1 cellular context compared by ENCODE assay signal in the genomic region with DNA sequence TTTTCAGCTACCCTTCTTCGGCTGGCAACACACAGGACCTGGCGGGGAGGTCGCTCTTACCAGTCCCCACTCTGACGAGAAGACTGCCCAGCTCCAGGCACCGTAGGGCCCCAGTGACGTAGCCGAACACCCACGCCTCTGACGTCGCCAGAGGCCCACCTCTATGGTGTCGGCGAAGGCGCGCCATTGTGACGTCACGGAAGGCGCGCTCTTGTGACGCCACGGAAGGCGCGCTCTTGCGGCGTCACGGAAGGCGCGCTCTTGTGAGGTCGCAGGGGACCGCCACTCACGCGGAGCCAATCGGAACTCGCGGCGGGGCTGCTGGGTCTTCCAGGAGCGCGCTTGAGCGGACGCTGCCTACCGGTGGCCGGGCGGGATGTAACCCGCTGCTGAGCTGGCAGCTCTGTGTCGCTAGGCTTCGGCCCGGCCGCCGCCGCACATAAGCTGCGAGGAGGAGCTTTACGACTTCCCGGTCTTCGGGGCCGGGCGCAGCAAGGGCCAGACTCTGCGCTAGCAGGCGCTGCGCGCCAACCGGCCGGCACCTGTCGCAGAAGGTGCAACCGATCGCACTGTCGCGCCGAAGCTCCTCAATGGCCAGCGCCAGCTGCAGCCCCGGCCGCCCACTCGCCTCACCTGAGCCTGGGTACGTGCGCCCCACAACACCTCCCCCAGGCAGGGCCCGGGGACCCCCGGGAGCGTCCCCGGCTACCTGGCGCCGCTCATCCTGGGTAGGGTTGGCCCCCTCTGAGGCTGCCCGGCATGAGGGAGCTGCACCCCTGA.
TF ChIP-seq lines count a peak whose summit lies in the region.
"Not testable (repeated sequence)": the region's sequence is repeated elsewhere in the genome, so short reads cannot be mapped to it uniquely, and the experiment has no call there.

No MANE protein-coding gene starts in this region.

TF ChIP-seq in K562, 482 proteins besides CTCF, POLR2A, EP300 and RAD21 (continued from another document and continues in another):
- TF ChIP-seq, protein P1, sequence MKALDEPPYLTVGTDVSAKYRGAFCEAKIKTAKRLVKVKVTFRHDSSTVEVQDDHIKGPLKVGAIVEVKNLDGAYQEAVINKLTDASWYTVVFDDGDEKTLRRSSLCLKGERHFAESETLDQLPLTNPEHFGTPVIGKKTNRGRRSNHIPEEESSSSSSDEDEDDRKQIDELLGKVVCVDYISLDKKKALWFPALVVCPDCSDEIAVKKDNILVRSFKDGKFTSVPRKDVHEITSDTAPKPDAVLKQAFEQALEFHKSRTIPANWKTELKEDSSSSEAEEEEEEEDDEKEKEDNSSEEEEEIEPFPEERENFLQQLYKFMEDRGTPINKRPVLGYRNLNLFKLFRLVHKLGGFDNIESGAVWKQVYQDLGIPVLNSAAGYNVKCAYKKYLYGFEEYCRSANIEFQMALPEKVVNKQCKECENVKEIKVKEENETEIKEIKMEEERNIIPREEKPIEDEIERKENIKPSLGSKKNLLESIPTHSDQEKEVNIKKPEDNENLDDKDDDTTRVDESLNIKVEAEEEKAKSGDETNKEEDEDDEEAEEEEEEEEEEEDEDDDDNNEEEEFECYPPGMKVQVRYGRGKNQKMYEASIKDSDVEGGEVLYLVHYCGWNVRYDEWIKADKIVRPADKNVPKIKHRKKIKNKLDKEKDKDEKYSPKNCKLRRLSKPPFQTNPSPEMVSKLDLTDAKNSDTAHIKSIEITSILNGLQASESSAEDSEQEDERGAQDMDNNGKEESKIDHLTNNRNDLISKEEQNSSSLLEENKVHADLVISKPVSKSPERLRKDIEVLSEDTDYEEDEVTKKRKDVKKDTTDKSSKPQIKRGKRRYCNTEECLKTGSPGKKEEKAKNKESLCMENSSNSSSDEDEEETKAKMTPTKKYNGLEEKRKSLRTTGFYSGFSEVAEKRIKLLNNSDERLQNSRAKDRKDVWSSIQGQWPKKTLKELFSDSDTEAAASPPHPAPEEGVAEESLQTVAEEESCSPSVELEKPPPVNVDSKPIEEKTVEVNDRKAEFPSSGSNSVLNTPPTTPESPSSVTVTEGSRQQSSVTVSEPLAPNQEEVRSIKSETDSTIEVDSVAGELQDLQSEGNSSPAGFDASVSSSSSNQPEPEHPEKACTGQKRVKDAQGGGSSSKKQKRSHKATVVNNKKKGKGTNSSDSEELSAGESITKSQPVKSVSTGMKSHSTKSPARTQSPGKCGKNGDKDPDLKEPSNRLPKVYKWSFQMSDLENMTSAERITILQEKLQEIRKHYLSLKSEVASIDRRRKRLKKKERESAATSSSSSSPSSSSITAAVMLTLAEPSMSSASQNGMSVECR (CRISPR knock-in tag; IDR thresholded peaks at IDR 0.05), result peak; percentile 79
- TF ChIP-seq, protein P2, sequence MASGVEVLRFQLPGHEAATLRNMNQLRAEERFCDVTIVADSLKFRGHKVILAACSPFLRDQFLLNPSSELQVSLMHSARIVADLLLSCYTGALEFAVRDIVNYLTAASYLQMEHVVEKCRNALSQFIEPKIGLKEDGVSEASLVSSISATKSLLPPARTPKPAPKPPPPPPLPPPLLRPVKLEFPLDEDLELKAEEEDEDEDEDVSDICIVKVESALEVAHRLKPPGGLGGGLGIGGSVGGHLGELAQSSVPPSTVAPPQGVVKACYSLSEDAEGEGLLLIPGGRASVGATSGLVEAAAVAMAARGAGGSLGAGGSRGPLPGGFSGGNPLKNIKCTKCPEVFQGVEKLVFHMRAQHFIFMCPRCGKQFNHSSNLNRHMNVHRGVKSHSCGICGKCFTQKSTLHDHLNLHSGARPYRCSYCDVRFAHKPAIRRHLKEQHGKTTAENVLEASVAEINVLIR (CRISPR knock-in tag; IDR thresholded peaks at IDR 0.05), result peak; percentile 100
- peak; percentile 72; the same call in 1 of the 2 replicates for TF ChIP-seq PHF8 (IDR thresholded peaks at IDR 0.05; ENCODE audit: borderline replicate concordance, low read length)
- peak in 1 of 2 experiments; percentile 24; a peak in 1 of 3 replicates for TF ChIP-seq CBX3 (IDR thresholded peaks at IDR 0.05; ENCODE audit: borderline replicate concordance in 1 of 2, low read length in 2 of 2)
- TF ChIP-seq, protein P3, sequence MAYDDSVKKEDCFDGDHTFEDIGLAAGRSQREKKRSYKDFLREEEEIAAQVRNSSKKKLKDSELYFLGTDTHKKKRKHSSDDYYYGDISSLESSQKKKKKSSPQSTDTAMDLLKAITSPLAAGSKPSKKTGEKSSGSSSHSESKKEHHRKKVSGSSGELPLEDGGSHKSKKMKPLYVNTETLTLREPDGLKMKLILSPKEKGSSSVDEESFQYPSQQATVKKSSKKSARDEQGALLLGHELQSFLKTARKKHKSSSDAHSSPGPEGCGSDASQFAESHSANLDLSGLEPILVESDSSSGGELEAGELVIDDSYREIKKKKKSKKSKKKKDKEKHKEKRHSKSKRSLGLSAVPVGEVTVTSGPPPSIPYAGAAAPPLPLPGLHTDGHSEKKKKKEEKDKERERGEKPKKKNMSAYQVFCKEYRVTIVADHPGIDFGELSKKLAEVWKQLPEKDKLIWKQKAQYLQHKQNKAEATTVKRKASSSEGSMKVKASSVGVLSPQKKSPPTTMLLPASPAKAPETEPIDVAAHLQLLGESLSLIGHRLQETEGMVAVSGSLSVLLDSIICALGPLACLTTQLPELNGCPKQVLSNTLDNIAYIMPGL (CRISPR knock-in tag; IDR thresholded peaks at IDR 0.05), result peak; percentile 95
- TF ChIP-seq, protein P4, sequence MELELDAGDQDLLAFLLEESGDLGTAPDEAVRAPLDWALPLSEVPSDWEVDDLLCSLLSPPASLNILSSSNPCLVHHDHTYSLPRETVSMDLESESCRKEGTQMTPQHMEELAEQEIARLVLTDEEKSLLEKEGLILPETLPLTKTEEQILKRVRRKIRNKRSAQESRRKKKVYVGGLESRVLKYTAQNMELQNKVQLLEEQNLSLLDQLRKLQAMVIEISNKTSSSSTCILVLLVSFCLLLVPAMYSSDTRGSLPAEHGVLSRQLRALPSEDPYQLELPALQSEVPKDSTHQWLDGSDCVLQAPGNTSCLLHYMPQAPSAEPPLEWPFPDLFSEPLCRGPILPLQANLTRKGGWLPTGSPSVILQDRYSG (tag; conservative IDR thresholded peaks at IDR 0.05; ENCODE audit: low read depth), result peak; percentile 25; the same call in 1 of the 2 replicates
- peak; percentile 36; the same call in 1 of the 2 replicates for TF ChIP-seq ZBED1 (IDR thresholded peaks at IDR 0.05)
- peak; percentile 70 for TF ChIP-seq MYC (IDR thresholded peaks at IDR 0.05; ENCODE audit: low read depth, low read length)
- TF ChIP-seq MYC (CRISPR knock-in tag; IDR thresholded peaks at IDR 0.05; ENCODE audit: borderline replicate concordance, low read depth), result not testable (repeated sequence)
- 0 out of 2 replicates have a peak, but pooled peaks have one; percentile 49 for TF ChIP-seq KLF1 (tag; IDR thresholded peaks at IDR 0.05)
- TF ChIP-seq, protein P5, sequence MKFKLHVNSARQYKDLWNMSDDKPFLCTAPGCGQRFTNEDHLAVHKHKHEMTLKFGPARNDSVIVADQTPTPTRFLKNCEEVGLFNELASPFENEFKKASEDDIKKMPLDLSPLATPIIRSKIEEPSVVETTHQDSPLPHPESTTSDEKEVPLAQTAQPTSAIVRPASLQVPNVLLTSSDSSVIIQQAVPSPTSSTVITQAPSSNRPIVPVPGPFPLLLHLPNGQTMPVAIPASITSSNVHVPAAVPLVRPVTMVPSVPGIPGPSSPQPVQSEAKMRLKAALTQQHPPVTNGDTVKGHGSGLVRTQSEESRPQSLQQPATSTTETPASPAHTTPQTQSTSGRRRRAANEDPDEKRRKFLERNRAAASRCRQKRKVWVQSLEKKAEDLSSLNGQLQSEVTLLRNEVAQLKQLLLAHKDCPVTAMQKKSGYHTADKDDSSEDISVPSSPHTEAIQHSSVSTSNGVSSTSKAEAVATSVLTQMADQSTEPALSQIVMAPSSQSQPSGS (CRISPR knock-in tag; IDR thresholded peaks at IDR 0.05), result peak; percentile 95
- TF ChIP-seq NFRKB (IDR thresholded peaks at IDR 0.05; ENCODE audit: low read depth), result peak; percentile 74; the same call in 1 of the 2 replicates
- TF ChIP-seq NR2C1 (IDR thresholded peaks at IDR 0.05), result peak; percentile 39; the same call in 1 of the 2 replicates
- peak; percentile 71 for TF ChIP-seq NR2C1 (tag; IDR thresholded peaks at IDR 0.05)
- peak; percentile 81 for TF ChIP-seq RBBP5 (IDR thresholded peaks at IDR 0.05; ENCODE audit: borderline replicate concordance, insufficient read depth, low read length, poor library complexity, severe bottlenecking)
- TF ChIP-seq C11orf30 (IDR thresholded peaks at IDR 0.05; ENCODE audit: low read depth), result peak; percentile 100
- peak; percentile 94 for TF ChIP-seq ZKSCAN1 (IDR thresholded peaks at IDR 0.05; ENCODE audit: low read depth, low read length)
- peak; percentile 56 to 61; a peak in 1 of 4 replicates for TF ChIP-seq NONO (IDR thresholded peaks at IDR 0.05; ENCODE audit: low read depth in 2 of 2, low read length in 1 of 2)
- peak; percentile 77 for TF ChIP-seq CTBP1 (IDR thresholded peaks at IDR 0.05; ENCODE audit: borderline replicate concordance)
- TF ChIP-seq, protein P6, sequence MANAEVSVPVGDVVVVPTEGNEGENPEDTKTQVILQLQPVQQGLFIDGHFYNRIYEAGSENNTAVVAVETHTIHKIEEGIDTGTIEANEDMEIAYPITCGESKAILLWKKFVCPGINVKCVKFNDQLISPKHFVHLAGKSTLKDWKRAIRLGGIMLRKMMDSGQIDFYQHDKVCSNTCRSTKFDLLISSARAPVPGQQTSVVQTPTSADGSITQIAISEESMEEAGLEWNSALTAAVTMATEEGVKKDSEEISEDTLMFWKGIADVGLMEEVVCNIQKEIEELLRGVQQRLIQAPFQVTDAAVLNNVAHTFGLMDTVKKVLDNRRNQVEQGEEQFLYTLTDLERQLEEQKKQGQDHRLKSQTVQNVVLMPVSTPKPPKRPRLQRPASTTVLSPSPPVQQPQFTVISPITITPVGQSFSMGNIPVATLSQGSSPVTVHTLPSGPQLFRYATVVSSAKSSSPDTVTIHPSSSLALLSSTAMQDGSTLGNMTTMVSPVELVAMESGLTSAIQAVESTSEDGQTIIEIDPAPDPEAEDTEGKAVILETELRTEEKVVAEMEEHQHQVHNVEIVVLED (CRISPR knock-in tag; IDR thresholded peaks at IDR 0.05), result peak; percentile 90
- TF ChIP-seq, protein P7, sequence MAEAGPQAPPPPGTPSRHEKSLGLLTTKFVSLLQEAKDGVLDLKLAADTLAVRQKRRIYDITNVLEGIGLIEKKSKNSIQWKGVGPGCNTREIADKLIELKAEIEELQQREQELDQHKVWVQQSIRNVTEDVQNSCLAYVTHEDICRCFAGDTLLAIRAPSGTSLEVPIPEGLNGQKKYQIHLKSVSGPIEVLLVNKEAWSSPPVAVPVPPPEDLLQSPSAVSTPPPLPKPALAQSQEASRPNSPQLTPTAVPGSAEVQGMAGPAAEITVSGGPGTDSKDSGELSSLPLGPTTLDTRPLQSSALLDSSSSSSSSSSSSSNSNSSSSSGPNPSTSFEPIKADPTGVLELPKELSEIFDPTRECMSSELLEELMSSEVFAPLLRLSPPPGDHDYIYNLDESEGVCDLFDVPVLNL (CRISPR knock-in tag; IDR thresholded peaks at IDR 0.05; ENCODE audit: low read depth), result peak; percentile 62; the same call in 1 of the 2 replicates
- TF ChIP-seq, protein P8, sequence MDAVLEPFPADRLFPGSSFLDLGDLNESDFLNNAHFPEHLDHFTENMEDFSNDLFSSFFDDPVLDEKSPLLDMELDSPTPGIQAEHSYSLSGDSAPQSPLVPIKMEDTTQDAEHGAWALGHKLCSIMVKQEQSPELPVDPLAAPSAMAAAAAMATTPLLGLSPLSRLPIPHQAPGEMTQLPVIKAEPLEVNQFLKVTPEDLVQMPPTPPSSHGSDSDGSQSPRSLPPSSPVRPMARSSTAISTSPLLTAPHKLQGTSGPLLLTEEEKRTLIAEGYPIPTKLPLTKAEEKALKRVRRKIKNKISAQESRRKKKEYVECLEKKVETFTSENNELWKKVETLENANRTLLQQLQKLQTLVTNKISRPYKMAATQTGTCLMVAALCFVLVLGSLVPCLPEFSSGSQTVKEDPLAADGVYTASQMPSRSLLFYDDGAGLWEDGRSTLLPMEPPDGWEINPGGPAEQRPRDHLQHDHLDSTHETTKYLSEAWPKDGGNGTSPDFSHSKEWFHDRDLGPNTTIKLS (IDR thresholded peaks at IDR 0.05; ENCODE audit: borderline replicate concordance, low read depth), result peak; percentile 95
- TF ChIP-seq DIDO1 (tag; IDR thresholded peaks at IDR 0.05; ENCODE audit: low read depth), result peak; percentile 94
- TF ChIP-seq SREBF1 (IDR thresholded peaks at IDR 0.05; ENCODE audit: borderline replicate concordance, low read depth, low read length), result 0 out of 2 replicates have a peak, but pooled peaks have one; percentile 29
- peak; percentile 11 for TF ChIP-seq CCNT2 (IDR thresholded peaks at IDR 0.05; ENCODE audit: borderline replicate concordance, extremely low read depth, insufficient read length, low read depth, low read length)
- TF ChIP-seq SP1 (CRISPR knock-in tag; IDR thresholded peaks at IDR 0.05), result peak; percentile 100
- peak; percentile 51; the same call in 1 of the 2 replicates for TF ChIP-seq POLR2AphosphoS5 (IDR thresholded peaks at IDR 0.05; ENCODE audit: control insufficient read depth, insufficient read depth, low read depth, low read length)
- TF ChIP-seq RBFOX2 (IDR thresholded peaks at IDR 0.05; ENCODE audit: low read depth, low read length), result peak; percentile 83
- TF ChIP-seq, protein P9, sequence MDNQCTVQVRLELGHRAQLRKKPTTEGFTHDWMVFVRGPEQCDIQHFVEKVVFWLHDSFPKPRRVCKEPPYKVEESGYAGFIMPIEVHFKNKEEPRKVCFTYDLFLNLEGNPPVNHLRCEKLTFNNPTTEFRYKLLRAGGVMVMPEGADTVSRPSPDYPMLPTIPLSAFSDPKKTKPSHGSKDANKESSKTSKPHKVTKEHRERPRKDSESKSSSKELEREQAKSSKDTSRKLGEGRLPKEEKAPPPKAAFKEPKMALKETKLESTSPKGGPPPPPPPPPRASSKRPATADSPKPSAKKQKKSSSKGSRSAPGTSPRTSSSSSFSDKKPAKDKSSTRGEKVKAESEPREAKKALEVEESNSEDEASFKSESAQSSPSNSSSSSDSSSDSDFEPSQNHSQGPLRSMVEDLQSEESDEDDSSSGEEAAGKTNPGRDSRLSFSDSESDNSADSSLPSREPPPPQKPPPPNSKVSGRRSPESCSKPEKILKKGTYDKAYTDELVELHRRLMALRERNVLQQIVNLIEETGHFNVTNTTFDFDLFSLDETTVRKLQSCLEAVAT (IDR thresholded peaks at IDR 0.05), result peak in 1 of 2 experiments; percentile 100; a peak in 2 of 4 replicates
- TF ChIP-seq EGR1 (conservative IDR thresholded peaks at IDR 0.05), result peak; percentile 98
- 0 out of 2 replicates have a peak, but pooled peaks have one; percentile 66 for TF ChIP-seq SMAD3 (CRISPR knock-in tag; conservative IDR thresholded peaks at IDR 0.05)
- TF ChIP-seq SRF (CRISPR knock-in tag; IDR thresholded peaks at IDR 0.05), result peak in 1 of 2 experiments; percentile 60; a peak in 1 of 4 replicates
- TF ChIP-seq MBD2 (IDR thresholded peaks at IDR 0.05; ENCODE audit: borderline replicate concordance, low read depth), result peak; percentile 95
- TF ChIP-seq ATF1 (CRISPR knock-in tag; IDR thresholded peaks at IDR 0.05), result peak; percentile 100
- peak; percentile 100 for TF ChIP-seq ATF1 (tag; IDR thresholded peaks at IDR 0.05)
- TF ChIP-seq HNRNPL (IDR thresholded peaks at IDR 0.05; ENCODE audit: low read depth, low read length), result 0 out of 2 replicates have a peak, but pooled peaks have one; percentile 42
- peak; percentile 65; the same call in 1 of the 2 replicates for TF ChIP-seq JUN (IDR thresholded peaks at IDR 0.05; ENCODE audit: borderline replicate concordance, low read depth, low read length)
- peak; percentile 71; the same call in 1 of the 2 replicates for TF ChIP-seq JUN (CRISPR knock-in tag; IDR thresholded peaks at IDR 0.05; ENCODE audit: borderline replicate concordance)
- peak; percentile 95 for TF ChIP-seq EP400 (IDR thresholded peaks at IDR 0.05)
